ENCODE assay signal across 18 cellular contexts in genomic region chr1:25096307-25097150, GRCh38.
DNase-seq lines count a peak whose midpoint lies in the region; ATAC-seq and TF ChIP-seq lines count a peak whose summit lies in the region.
"Had no signal": no experiment of that assay in that cellular context is flagged by ENCODE, and none has a peak within 500 bp of the region (broad histone marks: within the 10 kb centered on the region; RNA-seq: fewer than 3 reads in every experiment).

No MANE protein-coding gene starts in this region.

- no peak for TF ChIP-seq EP300 in suprapubic skin (IDR thresholded peaks at IDR 0.05)

- peaks cover 3% of the 10 kb centered on the region for H3K4me1 ChIP-seq in suprapubic skin

- no peak overlapping the region for H3K4me3 ChIP-seq in suprapubic skin
- H3K4me3 ChIP-seq: PC-9, right atrium auricular region had no signal

- H3K27ac ChIP-seq in suprapubic skin = no peak overlapping the region
- H3K27ac ChIP-seq: PC-9, right atrium auricular region had no signal

- H3K27me3 Mint-ChIP-seq in activated naive CD4-positive, alpha-beta T cell treated with anti-CD3 and anti-CD28 coated beads, Interleukin-2, amount 10 ng/mL, durations not matched to agents 7 days and 5 days = peaks cover 36% of the 10 kb centered on the region
- no peaks in the 10 kb centered on the region for H3K27me3 Mint-ChIP-seq in stimulated activated naive CD8-positive, alpha-beta T cell treated with anti-CD3 and anti-CD28 coated beads, Interleukin-15, amount 100 ng/mL, for 72 hours

- 84% methylated on average over 8 of the region's 8 CpGs for WGBS in suprapubic skin

- no peak for TF ChIP-seq CTCF in suprapubic skin (IDR thresholded peaks at IDR 0.05)

- no peaks in the 10 kb centered on the region for H3K36me3 ChIP-seq in suprapubic skin
- H3K36me3 ChIP-seq: right atrium auricular region had no signal

- TF ChIP-seq POLR2A in suprapubic skin (IDR thresholded peaks at IDR 0.05) = no peak

- H3K4me1 Mint-ChIP-seq in activated naive CD4-positive, alpha-beta T cell treated with anti-CD3 and anti-CD28 coated beads, Interleukin-2, amount 10 ng/mL, durations not matched to agents 7 days and 5 days = peaks cover 80% of the 10 kb centered on the region
- H3K4me1 Mint-ChIP-seq in stimulated activated naive CD8-positive, alpha-beta T cell treated with anti-CD3 and anti-CD28 coated beads, Interleukin-15, amount 100 ng/mL, for 72 hours = peaks cover 93% of the 10 kb centered on the region

- peak overlapping the region; percentile 87 for H3K27ac Mint-ChIP-seq in activated naive CD4-positive, alpha-beta T cell treated with anti-CD3 and anti-CD28 coated beads, Interleukin-2, amount 10 ng/mL, durations not matched to agents 7 days and 5 days
- peak overlapping the region in 1 of 2 donors; percentile 90 for H3K27ac Mint-ChIP-seq in stimulated activated naive CD8-positive, alpha-beta T cell treated with anti-CD3 and anti-CD28 coated beads, Interleukin-15, amount 100 ng/mL, for 72 hours

- peaks cover 10% of the 10 kb centered on the region for H3K9me3 Mint-ChIP-seq in activated naive CD4-positive, alpha-beta T cell treated with anti-CD3 and anti-CD28 coated beads, Interleukin-2, amount 10 ng/mL, durations not matched to agents 7 days and 5 days
- H3K9me3 Mint-ChIP-seq in stimulated activated naive CD8-positive, alpha-beta T cell treated with anti-CD3 and anti-CD28 coated beads, Interleukin-15, amount 100 ng/mL, for 72 hours = peaks cover 12 to 15% of the 10 kb centered on the region in 2 donors

- no peak for ATAC-seq in stimulated activated naive CD8-positive, alpha-beta T cell treated with anti-CD3 and anti-CD28 coated beads, Interleukin-15, amount 100 ng/mL, for 72 hours

- CTCF ChIA-PET in activated naive CD4-positive, alpha-beta T cell treated with anti-CD3 and anti-CD28 coated beads, Interleukin-2, amount 10 ng/mL, durations not matched to agents 7 days and 5 days (lab: Charles Lee) = interaction anchor here (1.2 to 1.6 kb wide), 2 partner anchors 52 to 134 kb away, joined by 3 to 5 read pairs; no protein-coding TSS in a partner anchor

- peaks cover 4% of the 10 kb centered on the region for H3K27me3 ChIP-seq in suprapubic skin
- H3K27me3 ChIP-seq: right atrium auricular region had no signal

- H3K9me3 ChIP-seq in suprapubic skin = no peaks in the 10 kb centered on the region
- H3K9me3 ChIP-seq: right atrium auricular region, SK-N-SH had no signal

- H3K36me3 Mint-ChIP-seq in activated naive CD4-positive, alpha-beta T cell treated with anti-CD3 and anti-CD28 coated beads, Interleukin-2, amount 10 ng/mL, durations not matched to agents 7 days and 5 days = peaks cover 10% of the 10 kb centered on the region

- DNase-seq in activated naive CD4-positive, alpha-beta T cell treated with anti-CD3 and anti-CD28 coated beads, Interleukin-2, amount 10 ng/mL, durations not matched to agents 7 days and 5 days = no peak
- no peak for DNase-seq in activated naive CD4-positive, alpha-beta T cell treated with anti-CD3 and anti-CD28 coated beads, Interleukin-2, amount 50 U/mL, for 16 hours
- DNase-seq in NCI-H226 (peak; percentile 93), astrocyte of the hippocampus (ENCODE audit: low read depth, low spot score) (peak; percentile 27), suprapubic skin (ENCODE audit: low spot score in 2 of 2) (no peak), CD1c-positive myeloid dendritic cell (ENCODE audit: extremely low spot score) (no peak)
- no peak for DNase-seq in stimulated activated naive CD8-positive, alpha-beta T cell treated with anti-CD3 and anti-CD28 coated beads, Interleukin-15, amount 100 ng/mL, for 72 hours
- DNase-seq in stimulated activated CD4-positive, alpha-beta T cell treated with anti-CD3 and anti-CD28 coated beads, Interleukin-4, amount 100 ng/mL, for 1 hour = no peak
- DNase-seq: activated gamma-delta T cell; effector CD4-positive, alpha-beta T cell; hypothalamus; kidney glomerular epithelial cell; mesenchymal stem cell; NCI-H2029; NCI-H748 treated with DMSO at 0.1 percent for 48 hours; PC-9; SK-N-SH had no signal

- peak overlapping the region; percentile 13 for H3K4me3 Mint-ChIP-seq in activated naive CD4-positive, alpha-beta T cell treated with anti-CD3 and anti-CD28 coated beads, Interleukin-2, amount 10 ng/mL, durations not matched to agents 7 days and 5 days
- peak overlapping the region; percentile 61 to 81 for H3K4me3 Mint-ChIP-seq in stimulated activated naive CD8-positive, alpha-beta T cell treated with anti-CD3 and anti-CD28 coated beads, Interleukin-15, amount 100 ng/mL, for 72 hours

Comparison
In these comparisons a context has a peak if more than half of its experiments do, and no peak if none do; other contexts are left out.
1. DNase-seq: peak in NCI-H226 (single experiment) and astrocyte of the hippocampus (single experiment); none in activated naive CD4-positive, alpha-beta T cell treated with anti-CD3 and anti-CD28 coated beads, Interleukin-2, amount 10 ng/mL, durations not matched to agents 7 days and 5 days (single experiment), activated naive CD4-positive, alpha-beta T cell treated with anti-CD3 and anti-CD28 coated beads, Interleukin-2, amount 50 U/mL, for 16 hours (single experiment), stimulated activated naive CD8-positive, alpha-beta T cell treated with anti-CD3 and anti-CD28 coated beads, Interleukin-15, amount 100 ng/mL, for 72 hours (0 of 2), suprapubic skin (0 of 2), CD1c-positive myeloid dendritic cell (single experiment) and stimulated activated CD4-positive, alpha-beta T cell treated with anti-CD3 and anti-CD28 coated beads, Interleukin-4, amount 100 ng/mL, for 1 hour (single experiment).